ENCODE assay signal across 8 cellular contexts in genomic region chr13:33286143-33286542, GRCh38. TPM values are rescaled to one million over a fixed set of nuclear protein-coding genes. Genes with fewer than 3 reads are reported as not detected.
A peak's percentile ranks its signal among the peaks of the same experiment; 100 is the strongest.
DNase-seq lines count a peak whose midpoint lies in the region; ATAC-seq and TF ChIP-seq lines count a peak whose summit lies in the region.

No MANE protein-coding gene starts in this region.

- H3K4me1 ChIP-seq in foreskin keratinocyte = peaks cover 26% of the 10 kb centered on the region

- H3K27ac ChIP-seq in foreskin keratinocyte = peak overlapping the region; percentile 91

- H3K9me3 Mint-ChIP-seq in WTC11 = no peaks in the 10 kb centered on the region

- H3K27ac Mint-ChIP-seq in WTC11 = peak overlapping the region; percentile 96

- no peaks in the 10 kb centered on the region for H3K27me3 Mint-ChIP-seq in WTC11 (ENCODE audit: low read depth)

- POLR2A ChIA-PET in WTC11 (lab: Charles Lee) = interaction anchor here (1.3 kb wide), 1 partner anchor 42 kb away, joined by 3 read pairs; no protein-coding TSS in a partner anchor

- H3K4me3 Mint-ChIP-seq in WTC11 = peak overlapping the region; percentile 74

- CTCF ChIA-PET in WTC11 (lab: Charles Lee) = interaction anchor here (1.2 to 1.4 kb wide), 2 partner anchors 58 to 438 kb away, joined by 4 to 7 read pairs; no protein-coding TSS in a partner anchor

- H3K27me3 ChIP-seq in foreskin keratinocyte = no peaks in the 10 kb centered on the region

- ATAC-seq in WTC11 (no peak), foreskin keratinocyte (no peak), sciatic nerve (peak; percentile 23), HG03442 (IDR thresholded peaks at IDR 0.05; ENCODE audit: unreplicated experiment) (no peak), HG03432 (IDR thresholded peaks at IDR 0.05; ENCODE audit: unreplicated experiment) (no peak), GM21529 (IDR thresholded peaks at IDR 0.05; ENCODE audit: unreplicated experiment) (no peak)

- H3K4me3 ChIP-seq in GM12865 (ENCODE audit: low read depth, low read length) = peak overlapping the region; percentile 61; the same call in 1 of the 2 replicates

- TF ChIP-seq CTCF in GM12865 (IDR thresholded peaks at IDR 0.05; ENCODE audit: insufficient read depth, low read depth, low read length, missing control alignments) (no peak), WTC11 (IDR thresholded peaks at IDR 0.05) (no peak), foreskin keratinocyte (conservative IDR thresholded peaks at IDR 0.05) (no peak)

- intact Hi-C loops in sciatic nerve (cut with DNase I) = no loop called here

- DNase-seq in GM12865 (ENCODE audit: low read depth) (no peak), WTC11 (ENCODE audit: low spot score) (no peak), foreskin keratinocyte (no peak), sciatic nerve (ENCODE audit: low spot score) (no peak), NCI-H2227 treated with DMSO at 0.1 percent for 48 hours (lab: John Stamatoyannopoulos, UW) (no peak)

- H3K4me1 Mint-ChIP-seq in WTC11 = peaks cover 23% of the 10 kb centered on the region

- H3K36me3 Mint-ChIP-seq in WTC11 = no peaks in the 10 kb centered on the region

TF ChIP-seq in WTC11, 78 proteins besides CTCF, POLR2A, EP300 and RAD21:
- TF ChIP-seq CBFB (CRISPR knock-in tag; IDR thresholded peaks at IDR 0.05; ENCODE audit: low read depth) (no peak), SMAD3 (CRISPR knock-in tag; IDR thresholded peaks at IDR 0.05; ENCODE audit: borderline replicate concordance) (no peak), OVOL2 (CRISPR knock-in tag; IDR thresholded peaks at IDR 0.05; ENCODE audit: borderline replicate concordance) (no peak), NR2C2 (CRISPR knock-in tag; IDR thresholded peaks at IDR 0.05) (no peak), ZNF423 (CRISPR knock-in tag; IDR thresholded peaks at IDR 0.05) (no peak), AR (CRISPR knock-in tag; IDR thresholded peaks at IDR 0.05) (no peak), TEAD4 (CRISPR knock-in tag; IDR thresholded peaks at IDR 0.05) (no peak), E2F1 (CRISPR knock-in tag; IDR thresholded peaks at IDR 0.05) (no peak), ZNF219 (CRISPR knock-in tag; IDR thresholded peaks at IDR 0.05; ENCODE audit: borderline replicate concordance) (no peak), FOXJ3 (CRISPR knock-in tag; IDR thresholded peaks at IDR 0.05; ENCODE audit: borderline replicate concordance) (no peak), ATF1 (CRISPR knock-in tag; IDR thresholded peaks at IDR 0.05) (no peak), EMX1 (CRISPR knock-in tag; IDR thresholded peaks at IDR 0.05) (no peak), ZNF138 (CRISPR knock-in tag; conservative IDR thresholded peaks at IDR 0.05) (no peak), ELF4 (CRISPR knock-in tag; IDR thresholded peaks at IDR 0.05; ENCODE audit: low read depth) (no peak), STAT6 (CRISPR knock-in tag; conservative IDR thresholded peaks at IDR 0.05; ENCODE audit: low read depth) (no peak), ZBTB21 (CRISPR knock-in tag; IDR thresholded peaks at IDR 0.05; ENCODE audit: borderline replicate concordance) (no peak), ZNF671 (CRISPR knock-in tag; IDR thresholded peaks at IDR 0.05) (no peak)

RNA-seq across cellular contexts. Expression of gene STARD13, which starts 0.6 kb away (rescaled TPM):
- total RNA-seq in WTC11 (2021) (4.0 to 4.4 TPM (median 4.2 TPM) in 3 replicates), foreskin keratinocyte (12.6 and 13.2 TPM in 2 replicates), sciatic nerve (151 TPM)
- polyA plus RNA-seq in foreskin keratinocyte = 2.3 and 3.5 TPM in 2 replicates

Comparison
In these comparisons a context has a peak if more than half of its experiments do, and no peak if none do; other contexts are left out.
1. RNA of gene STARD13, which starts 0.6 kb away (total RNA-seq): 151 TPM in sciatic nerve (single experiment); 12.6 to 13.2 TPM in foreskin keratinocyte and 4.0 to 4.4 TPM in WTC11; every median in the first group is over 10 times any median in the second.